ENCODE assay signal across 18 cellular contexts in the genomic region with DNA sequence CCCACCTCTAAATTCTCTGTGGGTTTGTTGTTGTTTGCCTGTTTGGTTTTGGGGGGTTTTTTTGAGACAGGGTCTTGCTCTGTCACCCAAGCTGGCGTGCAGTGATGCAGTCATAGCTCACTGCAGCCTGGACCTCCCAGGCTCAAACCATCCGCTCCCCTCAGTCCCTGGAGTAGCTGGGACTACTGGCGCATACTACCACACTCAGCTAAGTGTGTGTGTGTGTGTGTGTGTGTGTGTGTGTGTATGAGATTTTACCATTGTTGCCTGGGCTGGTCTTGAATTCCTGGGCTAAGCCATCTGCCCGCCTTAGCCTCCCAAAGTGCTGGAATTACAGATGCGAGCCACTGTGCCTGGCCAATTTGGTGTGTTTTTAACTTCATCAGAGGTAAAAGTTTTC.
DNase-seq lines count a peak whose midpoint lies in the region; ATAC-seq and TF ChIP-seq lines count a peak whose summit lies in the region.
"Had no signal": no experiment of that assay in that cellular context is flagged by ENCODE, and none has a peak within 500 bp of the region (broad histone marks: within the 10 kb centered on the region; RNA-seq: fewer than 3 reads in every experiment).

No MANE protein-coding gene starts in this region.

- no peak for TF ChIP-seq EP300 in SK-N-SH (IDR thresholded peaks at IDR 0.05; ENCODE audit: borderline replicate concordance in 1 of 2, low read depth in 1 of 2, low read length in 1 of 2)

- H4K20me1 ChIP-seq in SK-N-SH (ENCODE audit: insufficient read depth) = no peaks in the 10 kb centered on the region

- H3K4me1 Mint-ChIP-seq in activated CD4-positive, alpha-beta memory T cell treated with anti-CD3 and anti-CD28 coated beads, Interleukin-2, amount 10 ng/mL, durations not matched to agents 7 days and 5 days = peaks cover 44% of the 10 kb centered on the region
- peaks cover 42% of the 10 kb centered on the region for H3K4me1 Mint-ChIP-seq in activated CD4-positive, alpha-beta memory T cell treated with anti-CD3 and anti-CD28 coated beads for 36 hours (ENCODE audit: low read depth)
- peaks cover 59% of the 10 kb centered on the region for H3K4me1 Mint-ChIP-seq in CD8-positive, alpha-beta T cell (ENCODE audit: low read depth)
- peaks cover 68% of the 10 kb centered on the region for H3K4me1 Mint-ChIP-seq in activated CD8-positive, alpha-beta T cell treated with anti-CD3 and anti-CD28 coated beads, Interleukin-2, amount 10 ng/mL, durations not matched to agents 7 days and 5 days (ENCODE audit: low read depth)
- H3K4me1 Mint-ChIP-seq in natural killer cell treated with Interleukin-12 subunit alpha and Interleukin-12 subunit beta and Interleukin-15 and Interleukin-18, amount 100 ng/mL, for 72 hours (ENCODE audit: low read depth in 2 of 2) = peaks cover 60 to 83% of the 10 kb centered on the region in 2 donors

- DNase-seq in activated CD4-positive, alpha-beta memory T cell treated with anti-CD3 and anti-CD28 coated beads, Interleukin-2, amount 10 ng/mL, durations not matched to agents 7 days and 5 days = no peak
- DNase-seq in activated CD4-positive, alpha-beta memory T cell treated with anti-CD3 and anti-CD28 coated beads for 36 hours = no peak
- DNase-seq in CD8-positive, alpha-beta T cell = no peak
- DNase-seq in activated CD8-positive, alpha-beta T cell treated with anti-CD3 and anti-CD28 coated beads, Interleukin-2, amount 10 ng/mL, durations not matched to agents 7 days and 5 days = no peak
- DNase-seq in natural killer cell treated with Interleukin-12 subunit alpha and Interleukin-12 subunit beta and Interleukin-15 and Interleukin-18, amount 100 ng/mL, for 72 hours (ENCODE audit: low spot score) = no peak
- DNase-seq in NCI-H1694 (lab: John Stamatoyannopoulos, UW) = no peak
- no peak for DNase-seq in SK-N-SH
- DNase-seq: ACHN, Caco-2, caudate nucleus, left colon, NCI-H345, occipital lobe, trophoblast cell had no signal

- WGBS in SK-N-SH (ENCODE audit: low lambda C conversion rate) = 100% methylated on average over 4 of the region's 5 CpGs

- H3K4me3 ChIP-seq in CD8-positive, alpha-beta T cell (ENCODE audit: low read depth, low read length) = no peak overlapping the region
- no peak overlapping the region for H3K4me3 ChIP-seq in SK-N-SH (ENCODE audit: low read depth in 2 of 2, low read length in 1 of 2)
- H3K4me3 ChIP-seq: esophagus muscularis mucosa, right atrium auricular region had no signal

- intact Hi-C loops in activated CD4-positive, alpha-beta memory T cell treated with anti-CD3 and anti-CD28 coated beads for 36 hours (cut with micrococcal nuclease) = loop anchor here (10.0 kb wide), 1 partner anchor 337 kb away; no protein-coding TSS in a partner anchor
- intact Hi-C loops in CD8-positive, alpha-beta T cell (cut with DNase I, micrococcal nuclease) = loop anchor here (2.0 to 5.0 kb wide), 4 partner anchors 39 to 265 kb away; a partner anchor contains a TSS

- ATAC-seq in CD8-positive, alpha-beta T cell = no peak
- ATAC-seq in activated CD8-positive, alpha-beta T cell treated with anti-CD3 and anti-CD28 coated beads, Interleukin-2, amount 10 ng/mL, durations not matched to agents 7 days and 5 days = no peak
- no peak for ATAC-seq in natural killer cell treated with Interleukin-12 subunit alpha and Interleukin-12 subunit beta and Interleukin-15 and Interleukin-18, amount 100 ng/mL, for 72 hours
- no peak for ATAC-seq in HG02759 (IDR thresholded peaks at IDR 0.05; ENCODE audit: unreplicated experiment)
- ATAC-seq: activated CD4-positive, CD25-positive, alpha-beta regulatory T cell treated with anti-CD3 and anti-CD28 coated beads, Interleukin-2, amount 50 U/mL, for 24 hours; left colon had no signal

- no peak overlapping the region for H3K4me3 Mint-ChIP-seq in activated CD4-positive, alpha-beta memory T cell treated with anti-CD3 and anti-CD28 coated beads, Interleukin-2, amount 10 ng/mL, durations not matched to agents 7 days and 5 days
- H3K4me3 Mint-ChIP-seq in activated CD4-positive, alpha-beta memory T cell treated with anti-CD3 and anti-CD28 coated beads for 36 hours = no peak overlapping the region
- H3K4me3 Mint-ChIP-seq in CD8-positive, alpha-beta T cell = peak overlapping the region; percentile 67
- peak overlapping the region; percentile 74 for H3K4me3 Mint-ChIP-seq in activated CD8-positive, alpha-beta T cell treated with anti-CD3 and anti-CD28 coated beads, Interleukin-2, amount 10 ng/mL, durations not matched to agents 7 days and 5 days
- peak overlapping the region; percentile 87 for H3K4me3 Mint-ChIP-seq in natural killer cell treated with Interleukin-12 subunit alpha and Interleukin-12 subunit beta and Interleukin-15 and Interleukin-18, amount 100 ng/mL, for 72 hours

- H3K9me2 ChIP-seq in SK-N-SH = no peaks in the 10 kb centered on the region

- H3K79me2 ChIP-seq in SK-N-SH (ENCODE audit: insufficient read depth) = no peaks in the 10 kb centered on the region

- POLR2A ChIA-PET in activated CD4-positive, alpha-beta memory T cell treated with anti-CD3 and anti-CD28 coated beads, Interleukin-2, amount 10 ng/mL, durations not matched to agents 7 days and 5 days (lab: Charles Lee) = interaction anchor here (0.9 kb wide), 1 partner anchor 175 kb away, joined by 3 read pairs; no protein-coding TSS in a partner anchor
- POLR2A ChIA-PET in activated CD4-positive, alpha-beta memory T cell treated with anti-CD3 and anti-CD28 coated beads for 36 hours (lab: Charles Lee) = no interaction called here
- POLR2A ChIA-PET in CD8-positive, alpha-beta T cell (lab: Charles Lee) = no interaction called here
- POLR2A ChIA-PET in activated CD8-positive, alpha-beta T cell treated with anti-CD3 and anti-CD28 coated beads, Interleukin-2, amount 10 ng/mL, durations not matched to agents 7 days and 5 days (lab: Charles Lee) = interaction anchor here (3.7 kb wide), 1 partner anchor 34 kb away, joined by 14 read pairs; no protein-coding TSS in a partner anchor
- POLR2A ChIA-PET in SK-N-SH (lab: Yijun Ruan, JAX) = no interaction called here

- CTCF ChIA-PET in activated CD4-positive, alpha-beta memory T cell treated with anti-CD3 and anti-CD28 coated beads, Interleukin-2, amount 10 ng/mL, durations not matched to agents 7 days and 5 days (lab: Charles Lee) = no interaction called here
- CTCF ChIA-PET in activated CD4-positive, alpha-beta memory T cell treated with anti-CD3 and anti-CD28 coated beads for 36 hours (lab: Charles Lee) = no interaction called here
- CTCF ChIA-PET in CD8-positive, alpha-beta T cell (lab: Charles Lee) = no interaction called here
- CTCF ChIA-PET in activated CD8-positive, alpha-beta T cell treated with anti-CD3 and anti-CD28 coated beads, Interleukin-2, amount 10 ng/mL, durations not matched to agents 7 days and 5 days (lab: Charles Lee) = interaction anchor here (2.6 kb wide), 1 partner anchor 12 kb away, joined by 10 read pairs; no protein-coding TSS in a partner anchor
- CTCF ChIA-PET in SK-N-SH (lab: Yijun Ruan, JAX) = no interaction called here

- no peaks in the 10 kb centered on the region for H3K9me3 ChIP-seq in CD8-positive, alpha-beta T cell (ENCODE audit: low read length)
- no peaks in the 10 kb centered on the region for H3K9me3 ChIP-seq in SK-N-SH
- H3K9me3 ChIP-seq: Caco-2, esophagus muscularis mucosa, right atrium auricular region had no signal

- no peak overlapping the region for H3K9ac ChIP-seq in SK-N-SH

- no peaks in the 10 kb centered on the region for H3K27me3 ChIP-seq in CD8-positive, alpha-beta T cell (ENCODE audit: insufficient read depth, low read length)
- no peaks in the 10 kb centered on the region for H3K27me3 ChIP-seq in SK-N-SH (ENCODE audit: insufficient read depth)
- H3K27me3 ChIP-seq: esophagus muscularis mucosa, right atrium auricular region had no signal

- H3K36me3 Mint-ChIP-seq in activated CD4-positive, alpha-beta memory T cell treated with anti-CD3 and anti-CD28 coated beads, Interleukin-2, amount 10 ng/mL, durations not matched to agents 7 days and 5 days (ENCODE audit: low read depth) = peaks cover 25% of the 10 kb centered on the region
- H3K36me3 Mint-ChIP-seq in activated CD4-positive, alpha-beta memory T cell treated with anti-CD3 and anti-CD28 coated beads for 36 hours = peaks cover 2% of the 10 kb centered on the region
- no peaks in the 10 kb centered on the region for H3K36me3 Mint-ChIP-seq in CD8-positive, alpha-beta T cell
- peaks cover 41% of the 10 kb centered on the region for H3K36me3 Mint-ChIP-seq in activated CD8-positive, alpha-beta T cell treated with anti-CD3 and anti-CD28 coated beads, Interleukin-2, amount 10 ng/mL, durations not matched to agents 7 days and 5 days (ENCODE audit: low read depth)
- H3K36me3 Mint-ChIP-seq in natural killer cell treated with Interleukin-12 subunit alpha and Interleukin-12 subunit beta and Interleukin-15 and Interleukin-18, amount 100 ng/mL, for 72 hours = peaks cover 4% of the 10 kb centered on the region

- no peak for TF ChIP-seq CTCF in CD8-positive, alpha-beta T cell (IDR thresholded peaks at IDR 0.05)
- TF ChIP-seq CTCF in SK-N-SH (IDR thresholded peaks at IDR 0.05) = no peak

- H3F3A ChIP-seq in SK-N-SH (replicated peaks; ENCODE audit: insufficient read depth) = no peaks in the 10 kb centered on the region

- no peak overlapping the region for H3K4me2 ChIP-seq in SK-N-SH

- peak overlapping the region; percentile 86 for H3K27ac Mint-ChIP-seq in activated CD4-positive, alpha-beta memory T cell treated with anti-CD3 and anti-CD28 coated beads, Interleukin-2, amount 10 ng/mL, durations not matched to agents 7 days and 5 days
- no peak overlapping the region for H3K27ac Mint-ChIP-seq in activated CD4-positive, alpha-beta memory T cell treated with anti-CD3 and anti-CD28 coated beads for 36 hours
- peak overlapping the region; percentile 87 for H3K27ac Mint-ChIP-seq in CD8-positive, alpha-beta T cell
- H3K27ac Mint-ChIP-seq in activated CD8-positive, alpha-beta T cell treated with anti-CD3 and anti-CD28 coated beads, Interleukin-2, amount 10 ng/mL, durations not matched to agents 7 days and 5 days = peak overlapping the region; percentile 90
- H3K27ac Mint-ChIP-seq in natural killer cell treated with Interleukin-12 subunit alpha and Interleukin-12 subunit beta and Interleukin-15 and Interleukin-18, amount 100 ng/mL, for 72 hours = peak overlapping the region; percentile 92 to 94

- no peaks in the 10 kb centered on the region for H3K9me3 Mint-ChIP-seq in activated CD4-positive, alpha-beta memory T cell treated with anti-CD3 and anti-CD28 coated beads, Interleukin-2, amount 10 ng/mL, durations not matched to agents 7 days and 5 days
- H3K9me3 Mint-ChIP-seq in activated CD4-positive, alpha-beta memory T cell treated with anti-CD3 and anti-CD28 coated beads for 36 hours = no peaks in the 10 kb centered on the region
- H3K9me3 Mint-ChIP-seq in CD8-positive, alpha-beta T cell = no peaks in the 10 kb centered on the region
- H3K9me3 Mint-ChIP-seq in activated CD8-positive, alpha-beta T cell treated with anti-CD3 and anti-CD28 coated beads, Interleukin-2, amount 10 ng/mL, durations not matched to agents 7 days and 5 days (ENCODE audit: insufficient read depth) = no peaks in the 10 kb centered on the region
- no peaks in the 10 kb centered on the region for H3K9me3 Mint-ChIP-seq in natural killer cell treated with Interleukin-12 subunit alpha and Interleukin-12 subunit beta and Interleukin-15 and Interleukin-18, amount 100 ng/mL, for 72 hours

- TF ChIP-seq RAD21 in SK-N-SH (IDR thresholded peaks at IDR 0.05; ENCODE audit: low read length) = no peak

- H3K27me3 Mint-ChIP-seq in activated CD4-positive, alpha-beta memory T cell treated with anti-CD3 and anti-CD28 coated beads, Interleukin-2, amount 10 ng/mL, durations not matched to agents 7 days and 5 days = no peaks in the 10 kb centered on the region
- H3K27me3 Mint-ChIP-seq in activated CD4-positive, alpha-beta memory T cell treated with anti-CD3 and anti-CD28 coated beads for 36 hours = no peaks in the 10 kb centered on the region
- H3K27me3 Mint-ChIP-seq in CD8-positive, alpha-beta T cell (ENCODE audit: low read depth) = no peaks in the 10 kb centered on the region
- no peaks in the 10 kb centered on the region for H3K27me3 Mint-ChIP-seq in activated CD8-positive, alpha-beta T cell treated with anti-CD3 and anti-CD28 coated beads, Interleukin-2, amount 10 ng/mL, durations not matched to agents 7 days and 5 days (ENCODE audit: low read depth)
- H3K27me3 Mint-ChIP-seq in natural killer cell treated with Interleukin-12 subunit alpha and Interleukin-12 subunit beta and Interleukin-15 and Interleukin-18, amount 100 ng/mL, for 72 hours = no peaks in the 10 kb centered on the region

- peaks cover 39% of the 10 kb centered on the region for H3K4me1 ChIP-seq in CD8-positive, alpha-beta T cell (ENCODE audit: insufficient read depth, low read length)
- H3K4me1 ChIP-seq in SK-N-SH (ENCODE audit: control insufficient read depth in 1 of 2, insufficient read depth in 2 of 2, low read depth in 1 of 2, low read length in 1 of 2) = peaks cover 0 to 77% of the 10 kb centered on the region in 2 experiments; a peak in 2 of 4 replicates
- H3K4me1 ChIP-seq: Caco-2 had no signal

- no peaks in the 10 kb centered on the region for H3K36me3 ChIP-seq in CD8-positive, alpha-beta T cell (ENCODE audit: insufficient read depth, low read length)
- no peaks in the 10 kb centered on the region for H3K36me3 ChIP-seq in SK-N-SH (replicated peaks in 1 of 2; ENCODE audit: control insufficient read depth in 1 of 2, insufficient read depth in 2 of 2, low read length in 1 of 2)
- H3K36me3 ChIP-seq: esophagus muscularis mucosa, right atrium auricular region had no signal

- no peak overlapping the region for H2AFZ ChIP-seq in SK-N-SH (ENCODE audit: low read depth)

- no peak overlapping the region for H3K27ac ChIP-seq in CD8-positive, alpha-beta T cell (ENCODE audit: low read depth, low read length)
- peak overlapping the region in 1 of 2 experiments; percentile 91; a peak in 2 of 4 replicates for H3K27ac ChIP-seq in SK-N-SH (ENCODE audit: low read depth in 2 of 2, low read length in 1 of 2)
- H3K27ac ChIP-seq: right atrium auricular region had no signal

Comparison
In these comparisons a context has a peak if more than half of its experiments do, and no peak if none do; other contexts are left out.
1. POLR2A ChIA-PET loops: an anchor here in activated CD4-positive, alpha-beta memory T cell treated with anti-CD3 and anti-CD28 coated beads, Interleukin-2, amount 10 ng/mL, durations not matched to agents 7 days and 5 days (0.9 kb wide) and activated CD8-positive, alpha-beta T cell treated with anti-CD3 and anti-CD28 coated beads, Interleukin-2, amount 10 ng/mL, durations not matched to agents 7 days and 5 days (3.7 kb wide); none called in activated CD4-positive, alpha-beta memory T cell treated with anti-CD3 and anti-CD28 coated beads for 36 hours, CD8-positive, alpha-beta T cell and SK-N-SH.
2. H3K4me3 Mint-ChIP-seq: peak in CD8-positive, alpha-beta T cell (single experiment), activated CD8-positive, alpha-beta T cell treated with anti-CD3 and anti-CD28 coated beads, Interleukin-2, amount 10 ng/mL, durations not matched to agents 7 days and 5 days (single experiment) and natural killer cell treated with Interleukin-12 subunit alpha and Interleukin-12 subunit beta and Interleukin-15 and Interleukin-18, amount 100 ng/mL, for 72 hours (single experiment); none in activated CD4-positive, alpha-beta memory T cell treated with anti-CD3 and anti-CD28 coated beads, Interleukin-2, amount 10 ng/mL, durations not matched to agents 7 days and 5 days (single experiment) and activated CD4-positive, alpha-beta memory T cell treated with anti-CD3 and anti-CD28 coated beads for 36 hours (single experiment).